9 cellular contexts compared by ENCODE assay signal in genomic region chr21:45551316-45551715, GRCh38. TPM values are rescaled to one million over a fixed set of nuclear protein-coding genes. Genes with fewer than 3 reads are reported as not detected.
DNase-seq lines count a peak whose midpoint lies in the region; ATAC-seq lines count a peak whose summit lies in the region.
"Had no signal": no experiment of that assay in that cellular context is flagged by ENCODE, and none has a peak within 500 bp of the region (broad histone marks: within the 10 kb centered on the region; RNA-seq: fewer than 3 reads in every experiment).

No MANE protein-coding gene starts in this region.

- H3K4me1 ChIP-seq in CD4-positive, CD25-positive, alpha-beta regulatory T cell (ENCODE audit: control insufficient read depth, insufficient read depth, low read length, poor library complexity, severe bottlenecking), result peaks cover 44% of the 10 kb centered on the region

- peak overlapping the region; percentile 76 to 98 (median 89) for H3K27ac Mint-ChIP-seq in CD4-positive, CD25-positive, alpha-beta regulatory T cell
- H3K27ac Mint-ChIP-seq in activated naive CD8-positive, alpha-beta T cell, result peak overlapping the region; percentile 95

- H3K4me3 ChIP-seq in CD4-positive, CD25-positive, alpha-beta regulatory T cell (ENCODE audit: low read depth, low read length), result peak overlapping the region; percentile 46
- H3K4me3 ChIP-seq: thoracic aorta had no signal

- no peaks in the 10 kb centered on the region for H3K9me3 ChIP-seq in CD4-positive, CD25-positive, alpha-beta regulatory T cell (ENCODE audit: control insufficient read depth in 2 of 2, low read length in 2 of 2)
- no peaks in the 10 kb centered on the region for H3K9me3 ChIP-seq in KOPT-K1 (ENCODE audit: insufficient read depth, low read length, poor library complexity, severe bottlenecking)
- H3K9me3 ChIP-seq: thoracic aorta had no signal

- H3K36me3 ChIP-seq in CD4-positive, CD25-positive, alpha-beta regulatory T cell (ENCODE audit: control insufficient read depth, insufficient read depth, low read length), result no peaks in the 10 kb centered on the region
- H3K36me3 ChIP-seq in KOPT-K1 (ENCODE audit: insufficient read depth, low read length), result no peaks in the 10 kb centered on the region
- H3K36me3 ChIP-seq: thoracic aorta had no signal

- no peaks in the 10 kb centered on the region for H3K36me3 Mint-ChIP-seq in CD4-positive, CD25-positive, alpha-beta regulatory T cell
- H3K36me3 Mint-ChIP-seq in activated naive CD8-positive, alpha-beta T cell, result no peaks in the 10 kb centered on the region

- no peaks in the 10 kb centered on the region for H3K27me3 Mint-ChIP-seq in CD4-positive, CD25-positive, alpha-beta regulatory T cell
- no peaks in the 10 kb centered on the region for H3K27me3 Mint-ChIP-seq in activated naive CD8-positive, alpha-beta T cell

- peak overlapping the region; percentile 60 for H3K27ac ChIP-seq in CD4-positive, CD25-positive, alpha-beta regulatory T cell (ENCODE audit: insufficient read depth, low read length, poor library complexity, severe bottlenecking)
- H3K27ac ChIP-seq in KOPT-K1 (ENCODE audit: low read depth, low read length, poor library complexity, severe bottlenecking), result peak overlapping the region; percentile 95

- H3K4me3 Mint-ChIP-seq in CD4-positive, CD25-positive, alpha-beta regulatory T cell, result peak overlapping the region; percentile 65 to 86 (median 76)
- H3K4me3 Mint-ChIP-seq in activated naive CD8-positive, alpha-beta T cell, result peak overlapping the region; percentile 83

- peaks cover 8 to 43% (median 26%) of the 10 kb centered on the region in 4 donors for H3K4me1 Mint-ChIP-seq in CD4-positive, CD25-positive, alpha-beta regulatory T cell
- peaks cover 35% of the 10 kb centered on the region for H3K4me1 Mint-ChIP-seq in activated naive CD8-positive, alpha-beta T cell (ENCODE audit: low read depth)

- no peaks in the 10 kb centered on the region for H3K9me3 Mint-ChIP-seq in CD4-positive, CD25-positive, alpha-beta regulatory T cell
- H3K9me3 Mint-ChIP-seq in activated naive CD8-positive, alpha-beta T cell (ENCODE audit: low read depth), result no peaks in the 10 kb centered on the region

- DNase-seq in CD4-positive, CD25-positive, alpha-beta regulatory T cell, result peak in 2 of 3 donors; percentile 14 to 63
- DNase-seq in lung microvascular endothelial cell (ENCODE audit: low read depth in 2 of 2), result peak; percentile 94 to 96
- DNase-seq in HuH-7.5 (ENCODE audit: low spot score), result no peak
- no peak for DNase-seq in NCI-H345 treated with DMSO at 0.1 percent for 48 hours (lab: John Stamatoyannopoulos, UW; ENCODE audit: unreplicated experiment)

- H3K27me3 ChIP-seq in CD4-positive, CD25-positive, alpha-beta regulatory T cell (ENCODE audit: control insufficient read depth, insufficient read depth, low read length), result no peaks in the 10 kb centered on the region

- peak; percentile 49 to 52 for ATAC-seq in CD4-positive, CD25-positive, alpha-beta regulatory T cell (ENCODE audit: low read depth in 2 of 2)
- ATAC-seq in GM19023 (IDR thresholded peaks at IDR 0.05; ENCODE audit: unreplicated experiment), result no peak
- no peak for ATAC-seq in HG03521 (IDR thresholded peaks at IDR 0.05; ENCODE audit: unreplicated experiment)

RNA-seq across cellular contexts. Expression of gene SLC19A1, which starts 9.1 kb away (rescaled TPM):
- 10.8 TPM for total RNA-seq in CD4-positive, CD25-positive, alpha-beta regulatory T cell
- 1 to 10 TPM; 4.7 to 6.8 (median 5.0) TPM for polyA plus RNA-seq in CD4-positive, CD25-positive, alpha-beta regulatory T cell
- total RNA-seq in lung microvascular endothelial cell, result 4.4 and 5.2 TPM in 2 replicates

Comparison
In these comparisons a context has a peak if more than half of its experiments do, and no peak if none do; other contexts are left out.
1. ATAC-seq: peak in CD4-positive, CD25-positive, alpha-beta regulatory T cell (2 of 2); none in GM19023 (single experiment) and HG03521 (single experiment).
2. DNase-seq: peak in CD4-positive, CD25-positive, alpha-beta regulatory T cell (2 of 3) and lung microvascular endothelial cell (2 of 2); none in HuH-7.5 (single experiment) and NCI-H345 treated with DMSO at 0.1 percent for 48 hours (single experiment).